1 cellular context compared by ENCODE assay signal in genomic region chr20:47360489-47361267, GRCh38.
A peak's percentile ranks its signal among the peaks of the same experiment; 100 is the strongest.
TF ChIP-seq lines count a peak whose summit lies in the region.

No MANE protein-coding gene starts in this region.

TF ChIP-seq in HepG2, 621 proteins besides CTCF, POLR2A, EP300 and RAD21 (continued from another document and continues in another):
- TF ChIP-seq HINFP (CRISPR knock-in tag; IDR thresholded peaks at IDR 0.05; ENCODE audit: low read depth) = peak; percentile 74
- TF ChIP-seq MAFK (conservative IDR thresholded peaks at IDR 0.05 in 1 of 2, IDR thresholded peaks at IDR 0.05 in 1 of 2; ENCODE audit: low read length in 2 of 2) = peak in 1 of 2 experiments; percentile 62; a peak in 3 of 4 replicates
- peak; percentile 17; the same call in 1 of the 2 replicates for TF ChIP-seq SPEN (CRISPR knock-in tag; IDR thresholded peaks at IDR 0.05; ENCODE audit: low read depth)
- TF ChIP-seq ZNF274 (CRISPR knock-in tag; IDR thresholded peaks at IDR 0.05) = peak; percentile 98
- TF ChIP-seq ZNF781 (CRISPR knock-in tag; IDR thresholded peaks at IDR 0.05; ENCODE audit: borderline replicate concordance, not compliant biosample characterization) = no peak
- no peak for TF ChIP-seq CCDC6 (CRISPR knock-in tag; IDR thresholded peaks at IDR 0.05)
- 0 out of 2 replicates have a peak, but pooled peaks have one; percentile 26 for TF ChIP-seq ZNF20 (CRISPR knock-in tag; IDR thresholded peaks at IDR 0.05)
- TF ChIP-seq PRMT3 (CRISPR knock-in tag; IDR thresholded peaks at IDR 0.05; ENCODE audit: borderline replicate concordance, low read depth) = no peak
- no peak for TF ChIP-seq ZNF30 (CRISPR knock-in tag; IDR thresholded peaks at IDR 0.05)
- TF ChIP-seq REXO4 (CRISPR knock-in tag; IDR thresholded peaks at IDR 0.05; ENCODE audit: borderline replicate concordance) = no peak
- TF ChIP-seq SKI (IDR thresholded peaks at IDR 0.05; ENCODE audit: partially characterized antibody) = peak; percentile 38
- no peak for TF ChIP-seq ZSCAN9 (CRISPR knock-in tag; IDR thresholded peaks at IDR 0.05; ENCODE audit: borderline replicate concordance)
- TF ChIP-seq RFX3 (CRISPR knock-in tag; IDR thresholded peaks at IDR 0.05) = no peak
- TF ChIP-seq ZNF589 (CRISPR knock-in tag; conservative IDR thresholded peaks at IDR 0.05) = no peak; the same call in 1 of the 2 replicates
- TF ChIP-seq PCBP2 (optimal IDR thresholded peaks at IDR 0.05; ENCODE audit: low read depth, low read length, poor library complexity, severe bottlenecking) = no peak
- no peak; the same call in 1 of the 2 replicates for TF ChIP-seq SP4 (CRISPR knock-in tag; IDR thresholded peaks at IDR 0.05)
- TF ChIP-seq HMGXB4 (CRISPR knock-in tag; IDR thresholded peaks at IDR 0.05; ENCODE audit: borderline replicate concordance in 1 of 2, low read depth in 1 of 2) = peak; percentile 48 to 87
- peak; percentile 97; the same call in 1 of the 2 replicates for TF ChIP-seq KDM5B (CRISPR knock-in tag; IDR thresholded peaks at IDR 0.05; ENCODE audit: borderline replicate concordance)
- TF ChIP-seq AGO2 (optimal IDR thresholded peaks at IDR 0.05; ENCODE audit: low read depth, low read length) = peak; percentile 59
- TF ChIP-seq ZBTB26 (CRISPR knock-in tag; IDR thresholded peaks at IDR 0.05; ENCODE audit: borderline replicate concordance) = no peak; the same call in none of the 2 replicates
- 0 out of 2 replicates have a peak, but pooled peaks have one; percentile 62 for TF ChIP-seq ZNF263 (CRISPR knock-in tag; IDR thresholded peaks at IDR 0.05)
- no peak for TF ChIP-seq ZNF773 (CRISPR knock-in tag; IDR thresholded peaks at IDR 0.05; ENCODE audit: borderline replicate concordance)
- TF ChIP-seq DPF2 (CRISPR knock-in tag; IDR thresholded peaks at IDR 0.05; ENCODE audit: borderline replicate concordance, low read depth) = no peak; the same call in 1 of the 2 replicates
- peak; percentile 87; the same call in 1 of the 2 replicates for TF ChIP-seq ATAD3A (CRISPR knock-in tag; IDR thresholded peaks at IDR 0.05)
- no peak for TF ChIP-seq RBM22 (optimal IDR thresholded peaks at IDR 0.05; ENCODE audit: low read length)
- TF ChIP-seq RBFOX2 (IDR thresholded peaks at IDR 0.05; ENCODE audit: low read depth, low read length) = peak; percentile 87
- TF ChIP-seq ZNF7 (CRISPR knock-in tag; IDR thresholded peaks at IDR 0.05) = peak; percentile 71; the same call in 1 of the 2 replicates
- no peak for TF ChIP-seq HES4 (CRISPR knock-in tag; IDR thresholded peaks at IDR 0.05; ENCODE audit: borderline replicate concordance)
- TF ChIP-seq RXRA (CRISPR knock-in tag; IDR thresholded peaks at IDR 0.05) = peak; percentile 78
- no peak; the same call in 1 of the 2 replicates for TF ChIP-seq SAFB2 (CRISPR knock-in tag; IDR thresholded peaks at IDR 0.05; ENCODE audit: borderline replicate concordance, low read depth)
- peak; percentile 99; the same call in 1 of the 2 replicates for TF ChIP-seq GLI4 (CRISPR knock-in tag; IDR thresholded peaks at IDR 0.05; ENCODE audit: borderline replicate concordance)
- TF ChIP-seq SOX5 (CRISPR knock-in tag; IDR thresholded peaks at IDR 0.05; ENCODE audit: borderline replicate concordance) = peak; percentile 66
- TF ChIP-seq DZIP1 (CRISPR knock-in tag; IDR thresholded peaks at IDR 0.05) = peak; percentile 76
- no peak for TF ChIP-seq PLSCR1 (CRISPR knock-in tag; IDR thresholded peaks at IDR 0.05; ENCODE audit: borderline replicate concordance)
- TF ChIP-seq ZSCAN31 (CRISPR knock-in tag; IDR thresholded peaks at IDR 0.05; ENCODE audit: low read depth) = peak; percentile 67
- TF ChIP-seq ZNF10 (CRISPR knock-in tag; IDR thresholded peaks at IDR 0.05; ENCODE audit: borderline replicate concordance, low read depth) = no peak
- no peak for TF ChIP-seq TIGD3 (CRISPR knock-in tag; IDR thresholded peaks at IDR 0.05; ENCODE audit: borderline replicate concordance)
- 0 out of 2 replicates have a peak, but pooled peaks have one; percentile 26 for TF ChIP-seq AKNA (CRISPR knock-in tag; IDR thresholded peaks at IDR 0.05; ENCODE audit: borderline replicate concordance)
- 0 out of 2 replicates have a peak, but pooled peaks have one; percentile 33 for TF ChIP-seq ZNF552 (CRISPR knock-in tag; IDR thresholded peaks at IDR 0.05; ENCODE audit: borderline replicate concordance)
- TF ChIP-seq CHD4 (IDR thresholded peaks at IDR 0.05; ENCODE audit: borderline replicate concordance, low read length) = no peak; the same call in 1 of the 2 replicates
- no peak for TF ChIP-seq ATRX (CRISPR knock-in tag; IDR thresholded peaks at IDR 0.05; ENCODE audit: borderline replicate concordance)
- no peak for TF ChIP-seq ZNF772 (CRISPR knock-in tag; IDR thresholded peaks at IDR 0.05)
- no peak for TF ChIP-seq MTA3 (CRISPR knock-in tag; IDR thresholded peaks at IDR 0.05)
- TF ChIP-seq HNRNPLL (IDR thresholded peaks at IDR 0.05; ENCODE audit: low read depth, low read length, poor library complexity, severe bottlenecking) = peak; percentile 53
- peak; percentile 97 for TF ChIP-seq SRY (CRISPR knock-in tag; IDR thresholded peaks at IDR 0.05)
- peak; percentile 100 for TF ChIP-seq ZNF598 (CRISPR knock-in tag; IDR thresholded peaks at IDR 0.05; ENCODE audit: borderline replicate concordance)
- no peak for TF ChIP-seq ZIK1 (CRISPR knock-in tag; IDR thresholded peaks at IDR 0.05; ENCODE audit: borderline replicate concordance, low read depth)
- TF ChIP-seq ZNF121 (CRISPR knock-in tag; IDR thresholded peaks at IDR 0.05) = no peak
- TF ChIP-seq MBNL3 (CRISPR knock-in tag; conservative IDR thresholded peaks at IDR 0.05) = no peak
- TF ChIP-seq RNF219 (CRISPR knock-in tag; IDR thresholded peaks at IDR 0.05) = no peak
- peak; percentile 73; the same call in 1 of the 2 replicates for TF ChIP-seq ZNF232 (CRISPR knock-in tag; IDR thresholded peaks at IDR 0.05; ENCODE audit: borderline replicate concordance)
- TF ChIP-seq MTF2 (CRISPR knock-in tag; IDR thresholded peaks at IDR 0.05; ENCODE audit: borderline replicate concordance) = no peak
